16 cellular contexts compared by ENCODE assay signal in genomic region chr5:133140311-133140710, GRCh38.
DNase-seq lines count a peak whose midpoint lies in the region; ATAC-seq and TF ChIP-seq lines count a peak whose summit lies in the region.
"Had no signal": no experiment of that assay in that cellular context is flagged by ENCODE, and none has a peak within 500 bp of the region (broad histone marks: within the 10 kb centered on the region; RNA-seq: fewer than 3 reads in every experiment).

No MANE protein-coding gene starts in this region.

- no peaks in the 10 kb centered on the region for H3K27me3 ChIP-seq in right atrium auricular region
- H3K27me3 ChIP-seq: BE2C had no signal

- TF ChIP-seq CTCF in right atrium auricular region (IDR thresholded peaks at IDR 0.05): no peak
- TF ChIP-seq CTCF in endothelial cell (IDR thresholded peaks at IDR 0.05; ENCODE audit: unreplicated experiment): no peak
- TF ChIP-seq CTCF in osteocyte (IDR thresholded peaks at IDR 0.05): no peak

- H3K36me3 Mint-ChIP-seq in endothelial cell (ENCODE audit: low read depth, unreplicated experiment) (no peaks in the 10 kb centered on the region), osteocyte (ENCODE audit: unreplicated experiment) (no peaks in the 10 kb centered on the region)
- H3K36me3 Mint-ChIP-seq: CD14-positive monocyte; CD8-positive, alpha-beta T cell had no signal

- H3K4me1 ChIP-seq in right atrium auricular region: no peaks in the 10 kb centered on the region
- H3K4me1 ChIP-seq: A549, BE2C had no signal

- H3K27ac Mint-ChIP-seq in endothelial cell (ENCODE audit: unreplicated experiment) (peak overlapping the region; percentile 27), osteocyte (ENCODE audit: unreplicated experiment) (no peak overlapping the region)
- H3K27ac Mint-ChIP-seq: CD14-positive monocyte; CD8-positive, alpha-beta T cell had no signal

- peaks cover 9% of the 10 kb centered on the region for H3K4me1 Mint-ChIP-seq in endothelial cell (ENCODE audit: unreplicated experiment)
- no peaks in the 10 kb centered on the region for H3K4me1 Mint-ChIP-seq in osteocyte (ENCODE audit: unreplicated experiment)
- H3K4me1 Mint-ChIP-seq: H9 had no signal

- no peaks in the 10 kb centered on the region for H3K9me3 ChIP-seq in right atrium auricular region
- H3K9me3 ChIP-seq: A549, BE2C had no signal

- intact Hi-C loops in cardiac septum (cut with DNase I) (no loop called here), sciatic nerve (cut with DNase I) (no loop called here)

- H3K27me3 Mint-ChIP-seq in endothelial cell (ENCODE audit: unreplicated experiment): peaks cover 1% of the 10 kb centered on the region
- peaks cover 36% of the 10 kb centered on the region for H3K27me3 Mint-ChIP-seq in osteocyte (ENCODE audit: unreplicated experiment)

- ATAC-seq in sciatic nerve: no peak
- no peak for ATAC-seq in HG03025 (IDR thresholded peaks at IDR 0.05; ENCODE audit: low FRiP score, unreplicated experiment)
- ATAC-seq: A549; CD8-positive, alpha-beta T cell had no signal

- H3K27ac ChIP-seq in right atrium auricular region: no peak overlapping the region
- H3K27ac ChIP-seq: A549 had no signal

- H3K9me3 Mint-ChIP-seq in endothelial cell (ENCODE audit: unreplicated experiment): no peaks in the 10 kb centered on the region
- H3K9me3 Mint-ChIP-seq in osteocyte (ENCODE audit: unreplicated experiment): peaks cover 5% of the 10 kb centered on the region

- H3K4me3 ChIP-seq in right atrium auricular region: no peak overlapping the region
- H3K4me3 ChIP-seq: A549 had no signal

- no peak overlapping the region for H3K4me3 Mint-ChIP-seq in endothelial cell (ENCODE audit: unreplicated experiment)
- H3K4me3 Mint-ChIP-seq in osteocyte (ENCODE audit: unreplicated experiment): no peak overlapping the region
- H3K4me3 Mint-ChIP-seq: CD8-positive, alpha-beta T cell; H9 had no signal

- DNase-seq in cardiac septum (ENCODE audit: low spot score) (peak; percentile 22), right atrium auricular region (ENCODE audit: low spot score) (no peak), endothelial cell (ENCODE audit: low spot score) (no peak), osteocyte (ENCODE audit: extremely low spot score, unreplicated experiment) (peak; percentile 36), sciatic nerve (ENCODE audit: low spot score) (no peak)
- DNase-seq: BE2C; CD8-positive, alpha-beta T cell; COR-L47; DMS153; DMS79 treated with DMSO at 0.1 percent for 48 hours; EL; GOT3; H9 had no signal

- no peaks in the 10 kb centered on the region for H3K36me3 ChIP-seq in right atrium auricular region
- H3K36me3 ChIP-seq: BE2C had no signal

Comparison
In these comparisons a context has a peak if more than half of its experiments do, and no peak if none do; other contexts are left out.
1. DNase-seq: peak in cardiac septum (single experiment) and osteocyte (single experiment); none in right atrium auricular region (single experiment), endothelial cell (single experiment) and sciatic nerve (single experiment).